ENCODE assay signal across 17 cellular contexts in the genomic region with DNA sequence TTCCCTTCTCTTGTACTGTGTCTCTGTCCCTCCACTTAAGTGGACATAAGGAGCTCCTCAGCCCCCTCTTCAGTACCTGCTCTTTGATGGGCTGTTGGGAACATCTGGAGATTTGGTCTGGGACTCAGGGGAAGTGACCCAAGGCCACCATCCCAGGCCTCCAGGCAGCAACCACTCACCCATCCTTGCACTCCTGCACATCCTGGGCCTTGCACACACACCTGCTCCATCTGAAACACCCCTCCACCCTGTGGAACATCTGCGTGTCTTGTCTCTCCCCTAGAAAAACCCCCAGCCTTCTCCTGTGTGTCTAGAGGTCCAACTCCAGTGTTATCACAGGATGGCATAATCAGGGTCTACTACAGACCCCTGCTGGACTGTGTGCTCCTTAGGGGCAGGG.
DNase-seq lines count a peak whose midpoint lies in the region; ATAC-seq, FAIRE-seq and TF ChIP-seq lines count a peak whose summit lies in the region.
"Had no signal": no experiment of that assay in that cellular context is flagged by ENCODE, and none has a peak within 500 bp of the region (broad histone marks: within the 10 kb centered on the region; RNA-seq: fewer than 3 reads in every experiment).

No MANE protein-coding gene starts in this region.

- H3K27ac ChIP-seq in GM23248 (peak overlapping the region; percentile 77; the same call in 1 of the 2 replicates), VCaP (peak overlapping the region; percentile 60; the same call in 1 of the 2 replicates), kidney (ENCODE audit: low read depth in 2 of 2, low read length in 2 of 2) (peak overlapping the region; percentile 36 to 57), skin epidermis (peak overlapping the region in 12 of 21 experiments; percentile 6 to 86 (median 46))

- no peaks in the 10 kb centered on the region for H3K36me3 ChIP-seq in GM23248 (ENCODE audit: low read depth)
- H3K36me3 ChIP-seq in kidney (ENCODE audit: control insufficient read depth in 1 of 2, insufficient read depth in 2 of 2, low read length in 2 of 2), result no peaks in the 10 kb centered on the region
- H3K36me3 ChIP-seq: adrenal gland had no signal

- in situ Hi-C loops in GM23248 (cut with MboI), result no loop called here

- H3K4me1 ChIP-seq in GM23248 (ENCODE audit: insufficient read depth), result peaks cover 46% of the 10 kb centered on the region
- H3K4me1 ChIP-seq in kidney (ENCODE audit: control insufficient read depth in 1 of 2, insufficient read depth in 1 of 2, low read depth in 1 of 2, low read length in 2 of 2), result peaks cover 11 to 13% of the 10 kb centered on the region in 2 donors

- no peak for TF ChIP-seq CTCF in VCaP (conservative IDR thresholded peaks at IDR 0.05)
- TF ChIP-seq CTCF in kidney (IDR thresholded peaks at IDR 0.05; ENCODE audit: borderline replicate concordance, extremely low read depth, insufficient read depth), result no peak

- 0 out of 2 replicates have a peak, but pooled peaks cover 7% of the 10 kb centered on the region for H3K79me2 ChIP-seq in GM23248 (ENCODE audit: insufficient read depth)

- H3K36me3 Mint-ChIP-seq in activated T-helper 17 cell treated with anti-CD3 and anti-CD28 coated beads, Interleukin-2, amount 50 U/mL, for 72 hours (ENCODE audit: low read depth), result no peaks in the 10 kb centered on the region

- H3K27me3 ChIP-seq in GM23248 (replicated peaks; ENCODE audit: insufficient read depth), result no peaks in the 10 kb centered on the region
- H3K27me3 ChIP-seq: adrenal gland, spleen had no signal

- no peaks in the 10 kb centered on the region for H3K9me3 ChIP-seq in GM23248 (ENCODE audit: low read depth)
- H3K9me3 ChIP-seq in kidney (ENCODE audit: control insufficient read depth in 1 of 2, low read length in 2 of 2), result no peaks in the 10 kb centered on the region
- H3K9me3 ChIP-seq: adrenal gland, SK-N-SH, spleen had no signal

- H3K4me2 ChIP-seq in GM23248 (ENCODE audit: unreplicated experiment), result no peak overlapping the region

- intact Hi-C loops in kidney (cut with DNase I), result no loop called here

- peaks cover 7% of the 10 kb centered on the region for H3K4me1 Mint-ChIP-seq in activated T-helper 17 cell treated with anti-CD3 and anti-CD28 coated beads, Interleukin-2, amount 50 U/mL, for 72 hours

- no peak overlapping the region for H3K4me3 Mint-ChIP-seq in activated T-helper 17 cell treated with anti-CD3 and anti-CD28 coated beads, Interleukin-2, amount 50 U/mL, for 72 hours
- H3K4me3 Mint-ChIP-seq: activated B cell treated with CpG ODN at 0.5 μM for 24 hours, B cell had no signal

- H3K9me2 ChIP-seq in GM23248 (ENCODE audit: insufficient read depth), result no peaks in the 10 kb centered on the region
- H3K9me2 ChIP-seq: SK-N-SH had no signal

- peaks cover 17% of the 10 kb centered on the region for H3K27me3 Mint-ChIP-seq in activated T-helper 17 cell treated with anti-CD3 and anti-CD28 coated beads, Interleukin-2, amount 50 U/mL, for 72 hours
- H3K27me3 Mint-ChIP-seq: activated B cell treated with CpG ODN at 0.5 μM for 24 hours, B cell had no signal

- H2AFZ ChIP-seq in GM23248, result no peak overlapping the region

- H3K9ac ChIP-seq in GM23248 (peak overlapping the region; percentile 54; the same call in 1 of the 2 replicates), kidney (ENCODE audit: low read length in 2 of 2) (no peak overlapping the region)
- H3K9ac ChIP-seq: SK-N-SH had no signal

- H4K20me1 ChIP-seq in GM23248 (ENCODE audit: insufficient read depth), result no peaks in the 10 kb centered on the region

- no peak for DNase-seq in GM23248
- DNase-seq in kidney, result no peak
- DNase-seq in mucosa of gallbladder (ENCODE audit: low spot score), result no peak
- DNase-seq in stimulated activated naive CD4-positive, alpha-beta T cell (lab: John Stamatoyannopoulos, UW), result no peak
- DNase-seq: activated B cell treated with CpG ODN at 0.5 μM for 24 hours; activated CD8-positive, alpha-beta memory T cell treated with anti-CD3 and anti-CD28 coated beads, Interleukin-2, amount 50 U/mL, for 4 hours; Kasumi-1; NCI-H1930; SK-N-SH had no signal

- ATAC-seq in HG02970 (IDR thresholded peaks at IDR 0.05; ENCODE audit: low FRiP score, unreplicated experiment), result no peak
- ATAC-seq in activated T-helper 17 cell treated with anti-CD3 and anti-CD28 coated beads, Interleukin-2, amount 50 U/mL, for 72 hours (replicated peaks), result no peak

- FAIRE-seq in kidney (lab: Jason Lieb, UNC), result no peak
- FAIRE-seq: frontal cortex had no signal

- H3K27ac Mint-ChIP-seq in activated T-helper 17 cell treated with anti-CD3 and anti-CD28 coated beads, Interleukin-2, amount 50 U/mL, for 72 hours, result no peak overlapping the region
- H3K27ac Mint-ChIP-seq: activated B cell treated with CpG ODN at 0.5 μM for 24 hours, B cell had no signal

- peaks cover 61% of the 10 kb centered on the region for H3F3A ChIP-seq in GM23248 (ENCODE audit: insufficient read depth)

- no peak overlapping the region for H3K4me3 ChIP-seq in GM23248
- no peak overlapping the region for H3K4me3 ChIP-seq in kidney (ENCODE audit: low read length in 2 of 2)
- no peak overlapping the region for H3K4me3 ChIP-seq in skin epidermis
- H3K4me3 ChIP-seq: adrenal gland, spleen had no signal

- 100% methylated on average over 1 of the region's 1 CpG for WGBS in GM23248 (ENCODE audit: low coverage in 1 of 2, low lambda C conversion rate in 2 of 2, missing lambda C conversion rate in 2 of 2), 2 experiments

- no peaks in the 10 kb centered on the region for H3K9me3 Mint-ChIP-seq in activated T-helper 17 cell treated with anti-CD3 and anti-CD28 coated beads, Interleukin-2, amount 50 U/mL, for 72 hours
- H3K9me3 Mint-ChIP-seq: activated B cell treated with CpG ODN at 0.5 μM for 24 hours had no signal
